In genomic region chr9:29063031-29063430, GRCh38 we compare ENCODE assay signal across 11 cellular contexts.
"Had no signal": no experiment of that assay in that cellular context is flagged by ENCODE, and none has a peak within 500 bp of the region (broad histone marks: within the 10 kb centered on the region; RNA-seq: fewer than 3 reads in every experiment).

No MANE protein-coding gene starts in this region.

- H3K36me3 ChIP-seq: HAP-1 had no signal

- H3K9me3 ChIP-seq: HAP-1 had no signal

- H3K36me3 Mint-ChIP-seq: IgD-negative memory B cell had no signal

- H3K4me1 ChIP-seq: HAP-1 had no signal

- H3K4me2 ChIP-seq: KMS-11 had no signal

- H3K27ac ChIP-seq: GM23248, HL-60, KMS-11 had no signal

- H3K9me3 Mint-ChIP-seq: IgD-negative memory B cell had no signal

- H3K4me3 ChIP-seq: GM23248, HAP-1 had no signal

- H3K4me3 Mint-ChIP-seq: HFFc6, IgD-negative memory B cell had no signal

- H3K9ac ChIP-seq: GM23248, KMS-11 had no signal

- ATAC-seq: HCT116, HepG2 had no signal

- H3K4me1 Mint-ChIP-seq: IgD-negative memory B cell had no signal

- H3K27me3 Mint-ChIP-seq: IgD-negative memory B cell had no signal

- H3K27ac Mint-ChIP-seq: HFFc6, IgD-negative memory B cell had no signal

- DNase-seq: GM23248, GOT3, H7, HFFc6, KBM-7 had no signal

- H2AFZ ChIP-seq: GM23248 had no signal
